Comparison of ENCODE assay signal across 28 cellular contexts in the genomic region with DNA sequence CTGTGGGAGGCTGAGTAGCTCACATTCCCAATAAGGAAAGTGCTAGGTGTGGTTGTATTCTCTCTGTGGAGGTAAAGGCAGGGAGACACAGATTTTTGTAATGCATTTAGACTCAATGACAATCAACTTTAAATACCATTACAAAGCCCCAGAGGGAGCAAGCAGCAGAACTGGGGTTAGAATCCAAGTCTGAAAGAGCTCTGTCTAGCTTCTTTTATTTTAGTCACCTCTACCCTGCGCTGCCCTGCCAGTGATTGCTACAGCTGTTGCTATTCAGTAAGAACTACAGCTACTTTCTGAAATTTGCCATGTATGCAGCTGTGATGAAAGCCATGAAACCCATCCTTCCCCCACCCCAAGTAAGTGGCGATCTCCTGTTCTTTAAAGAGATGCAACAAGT.
"Had no signal": no experiment of that assay in that cellular context is flagged by ENCODE, and none has a peak within 500 bp of the region (broad histone marks: within the 10 kb centered on the region; RNA-seq: fewer than 3 reads in every experiment).

No MANE protein-coding gene starts in this region.

- H3K27ac Mint-ChIP-seq: activated CD8-positive, alpha-beta T cell treated with anti-CD3 and anti-CD28 coated beads for 36 hours; activated naive CD4-positive, alpha-beta T cell treated with anti-CD3 and anti-CD28 coated beads, Interleukin-2, amount 50 U/mL, for 24 hours; activated naive CD8-positive, alpha-beta T cell treated with anti-CD3 and anti-CD28 coated beads, Interleukin-2, amount 50 U/mL, for 24 hours; effector memory CD8-positive, alpha-beta T cell; nephron progenitor cell; progenitor cell of endocrine pancreas; stimulated activated effector memory CD8-positive, alpha-beta T cell treated with anti-CD3 and anti-CD28 coated beads, Interleukin-12 subunit alpha, Interleukin-12 subunit beta, amount 100 ng/mL, for 72 hours had no signal

- H3K27ac ChIP-seq: foreskin keratinocyte, heart right ventricle, left lung, lower lobe of right lung, ovary, right lobe of liver, skin epidermis, stomach, thyroid gland, upper lobe of left lung, vagina, VCaP had no signal

- ATAC-seq: activated naive CD8-positive, alpha-beta T cell treated with anti-CD3 and anti-CD28 coated beads, Interleukin-2, amount 50 U/mL, for 24 hours; effector memory CD8-positive, alpha-beta T cell; esophagus mucosa; foreskin keratinocyte; heart right ventricle; left lung; lower lobe of right lung; right lobe of liver; stimulated activated effector memory CD8-positive, alpha-beta T cell treated with anti-CD3 and anti-CD28 coated beads, Interleukin-12 subunit alpha, Interleukin-12 subunit beta, amount 100 ng/mL, for 72 hours had no signal

- DNase-seq: activated CD4-positive, alpha-beta T cell treated with anti-CD3 and anti-CD28 coated beads, Interleukin-2, amount 50 U/mL, for 1 hour; activated CD4-positive, CD25-positive, alpha-beta regulatory T cell treated with anti-CD3 and anti-CD28 coated beads, Interleukin-2, amount 50 U/mL, for 72 hours; activated CD8-positive, alpha-beta T cell treated with anti-CD3 and anti-CD28 coated beads for 36 hours; activated naive CD8-positive, alpha-beta T cell treated with anti-CD3 and anti-CD28 coated beads, Interleukin-2, amount 50 U/mL, for 24 hours; activated T-cell treated with anti-CD3 and anti-CD28 coated beads, Interleukin-2, amount 50 U/mL, for 48 hours; amygdala; cortex of kidney; effector memory CD8-positive, alpha-beta T cell; foreskin keratinocyte; heart right ventricle; left lung; lower lobe of right lung; naive B cell; nephron progenitor cell; ovary; right lobe of liver; stimulated activated CD4-positive, alpha-beta T cell treated with anti-CD3 and anti-CD28 coated beads, Interleukin-4, amount 100 ng/mL, for 24 hours; stomach; thyroid gland; upper lobe of left lung had no signal

- H3K4me3 Mint-ChIP-seq: activated CD8-positive, alpha-beta T cell treated with anti-CD3 and anti-CD28 coated beads for 36 hours; activated naive CD4-positive, alpha-beta T cell treated with anti-CD3 and anti-CD28 coated beads, Interleukin-2, amount 50 U/mL, for 24 hours; activated naive CD8-positive, alpha-beta T cell treated with anti-CD3 and anti-CD28 coated beads, Interleukin-2, amount 50 U/mL, for 24 hours; effector memory CD8-positive, alpha-beta T cell; naive B cell; nephron progenitor cell; stimulated activated effector memory CD8-positive, alpha-beta T cell treated with anti-CD3 and anti-CD28 coated beads, Interleukin-12 subunit alpha, Interleukin-12 subunit beta, amount 100 ng/mL, for 72 hours had no signal

- H3K36me3 Mint-ChIP-seq: naive B cell; stimulated activated effector memory CD8-positive, alpha-beta T cell treated with anti-CD3 and anti-CD28 coated beads, Interleukin-12 subunit alpha, Interleukin-12 subunit beta, amount 100 ng/mL, for 72 hours had no signal

- H3K4me3 ChIP-seq: heart right ventricle, left lung, lower lobe of right lung, ovary, right lobe of liver, skin epidermis, stomach, thyroid gland, upper lobe of left lung, vagina had no signal

- H3K9me3 ChIP-seq: heart right ventricle, left lung, lower lobe of right lung, ovary, right lobe of liver, stomach, thyroid gland, upper lobe of left lung, vagina had no signal

- H3K27me3 Mint-ChIP-seq: activated CD8-positive, alpha-beta T cell treated with anti-CD3 and anti-CD28 coated beads for 36 hours; activated naive CD4-positive, alpha-beta T cell treated with anti-CD3 and anti-CD28 coated beads, Interleukin-2, amount 50 U/mL, for 24 hours; activated naive CD8-positive, alpha-beta T cell treated with anti-CD3 and anti-CD28 coated beads, Interleukin-2, amount 50 U/mL, for 24 hours; effector memory CD8-positive, alpha-beta T cell; naive B cell; progenitor cell of endocrine pancreas had no signal

- H3K27me3 ChIP-seq: foreskin keratinocyte, heart right ventricle, left lung, ovary, right lobe of liver, stomach, thyroid gland, upper lobe of left lung, vagina had no signal

- H3K4me1 ChIP-seq: foreskin keratinocyte had no signal

- H3K9me3 Mint-ChIP-seq: activated CD8-positive, alpha-beta T cell treated with anti-CD3 and anti-CD28 coated beads for 36 hours; activated naive CD4-positive, alpha-beta T cell treated with anti-CD3 and anti-CD28 coated beads, Interleukin-2, amount 50 U/mL, for 24 hours; activated naive CD8-positive, alpha-beta T cell treated with anti-CD3 and anti-CD28 coated beads, Interleukin-2, amount 50 U/mL, for 24 hours; activated T-helper 2 cell treated with anti-CD3 and anti-CD28 coated beads, Interferon-gamma antibody, Interleukin-2, Interleukin-4, amounts not matched to agents 10 μg/mL and 5 μg/mL and 100 μg/mL, durations not matched to agents 14 hours and 24 hours and 36 hours; effector memory CD8-positive, alpha-beta T cell; naive B cell; nephron progenitor cell; stimulated activated effector memory CD8-positive, alpha-beta T cell treated with anti-CD3 and anti-CD28 coated beads, Interleukin-12 subunit alpha, Interleukin-12 subunit beta, amount 100 ng/mL, for 72 hours had no signal

- H3K36me3 ChIP-seq: heart right ventricle, ovary, right lobe of liver, stomach, thyroid gland, vagina had no signal
